In genomic region chr7:151923097-151923876, GRCh38 we compare ENCODE assay signal across 1 cellular context.
TF ChIP-seq lines count a peak whose summit lies in the region.

No MANE protein-coding gene starts in this region.

TF ChIP-seq in GM12878, 131 proteins besides CTCF, POLR2A, EP300 and RAD21:
- TF ChIP-seq ZBED1 (IDR thresholded peaks at IDR 0.05; ENCODE audit: borderline replicate concordance) (no peak), ZNF592 (IDR thresholded peaks at IDR 0.05) (no peak), SPI1 (IDR thresholded peaks at IDR 0.05; ENCODE audit: borderline replicate concordance, insufficient read depth, low read depth, low read length) (0 out of 2 replicates have a peak, but pooled peaks have one; percentile 18)
